In the genomic region with DNA sequence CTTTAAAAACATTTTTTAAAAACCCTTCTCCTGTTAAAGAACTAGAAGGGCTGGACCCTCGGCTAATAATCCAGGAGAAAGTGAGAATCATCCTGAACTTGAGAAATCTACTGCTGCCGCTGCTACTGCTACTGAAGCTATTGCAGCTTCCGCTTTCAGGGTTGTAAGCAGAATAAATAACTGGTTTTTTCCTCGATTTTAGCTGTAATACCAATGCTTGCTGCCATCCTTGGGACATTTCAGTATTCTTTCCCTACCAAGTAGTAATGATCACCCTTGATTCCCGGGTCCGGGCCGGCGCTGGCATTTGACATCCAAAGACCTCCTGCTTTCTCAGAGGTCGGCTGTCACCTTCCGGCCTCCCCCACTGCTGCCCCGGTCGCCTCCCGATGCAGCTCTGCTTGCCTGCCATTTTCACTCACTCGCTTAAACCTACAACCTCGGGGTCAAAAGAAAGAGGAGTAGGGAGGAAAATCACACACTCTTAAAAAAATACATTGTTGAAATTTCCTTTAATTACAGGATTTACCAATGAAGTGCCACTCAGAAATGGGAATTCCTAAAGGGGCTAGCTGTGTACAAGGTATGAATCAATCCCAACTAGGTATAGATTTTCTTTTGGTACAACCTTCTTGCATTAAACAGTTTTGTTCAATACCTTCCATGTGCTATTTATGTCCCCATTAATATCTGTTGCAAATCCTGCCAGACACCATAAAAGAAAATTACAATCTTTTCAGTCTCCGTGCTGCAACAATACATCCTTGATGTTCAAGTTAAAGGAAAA, we compare ENCODE assay signal across 8 cellular contexts. TPM values are rescaled to one million over a fixed set of nuclear protein-coding genes. Genes with fewer than 3 reads are reported as not detected.
DNase-seq lines count a peak whose midpoint lies in the region; ATAC-seq and TF ChIP-seq lines count a peak whose summit lies in the region.

No MANE protein-coding gene starts in this region.

- peaks cover 23 to 57% (median 52%) of the 10 kb centered on the region in 4 donors for H3K4me1 Mint-ChIP-seq in naive thymus-derived CD8-positive, alpha-beta T cell

- H4K20me1 ChIP-seq in MM.1S (ENCODE audit: insufficient read depth, low read length), result no peaks in the 10 kb centered on the region

- 0 out of 2 replicates have a peak, but pooled peaks cover 7% of the 10 kb centered on the region for H3F3A ChIP-seq in MM.1S (ENCODE audit: insufficient read depth, low read length)

- peak overlapping the region in 1 of 10 donors; percentile 79 for H3K27ac Mint-ChIP-seq in naive thymus-derived CD8-positive, alpha-beta T cell

- TF ChIP-seq CTCF in BE2C (IDR thresholded peaks at IDR 0.05; ENCODE audit: low read depth, low read length), result no peak
- no peak for TF ChIP-seq CTCF in MM.1S (IDR thresholded peaks at IDR 0.05; ENCODE audit: low read length)
- no peak for TF ChIP-seq CTCF in colonic mucosa (IDR thresholded peaks at IDR 0.05)

- H3K9ac ChIP-seq in MM.1S (ENCODE audit: low read length), result no peak overlapping the region
- peak overlapping the region in 1 of 2 donors; percentile 64 for H3K9ac ChIP-seq in colonic mucosa (ENCODE audit: low read depth in 2 of 2, low read length in 2 of 2)

- no peak overlapping the region for H2AFZ ChIP-seq in MM.1S (ENCODE audit: low read length)

- peaks cover 55 to 95% (median 75%) of the 10 kb centered on the region in 5 donors for H3K27me3 Mint-ChIP-seq in naive thymus-derived CD8-positive, alpha-beta T cell

- no peak overlapping the region for H3K27ac ChIP-seq in MM.1S (ENCODE audit: low read length)
- no peak overlapping the region for H3K27ac ChIP-seq in colonic mucosa

- H3K4me3 ChIP-seq in BE2C (ENCODE audit: low read depth, low read length), result peak overlapping the region; percentile 80
- H3K4me3 ChIP-seq in MM.1S (ENCODE audit: low read length), result 0 out of 2 replicates have a peak overlapping the region, but pooled peaks have one; percentile 61
- H3K4me3 ChIP-seq in colonic mucosa, result peak overlapping the region; percentile 58

- ATAC-seq in naive thymus-derived CD8-positive, alpha-beta T cell, result no peak
- no peak for ATAC-seq in GM18520 (IDR thresholded peaks at IDR 0.05; ENCODE audit: unreplicated experiment)

- POLR2A ChIA-PET in naive thymus-derived CD8-positive, alpha-beta T cell (lab: Charles Lee), result no interaction called here

- DNase-seq in BE2C (no peak), MM.1S (no peak), colonic mucosa (no peak), NCI-H1694 (lab: John Stamatoyannopoulos, UW) (no peak), SKM-1 treated with dmso at 0.1 percent for 144 hours (lab: John Stamatoyannopoulos, UW; ENCODE audit: unreplicated experiment) (no peak), GM19238 (ENCODE audit: insufficient read length, low spot score) (no peak)
- no peak for DNase-seq in naive thymus-derived CD8-positive, alpha-beta T cell

- H3K79me2 ChIP-seq in MM.1S (ENCODE audit: low read length), result no peaks in the 10 kb centered on the region

- H3K4me2 ChIP-seq in MM.1S (ENCODE audit: low read depth, low read length), result peak overlapping the region; percentile 76; the same call in 1 of the 2 replicates

- peaks cover 0 to 24% (median 12%) of the 10 kb centered on the region in 9 donors for H3K9me3 Mint-ChIP-seq in naive thymus-derived CD8-positive, alpha-beta T cell

- no peaks in the 10 kb centered on the region for H3K9me3 ChIP-seq in BE2C
- no peaks in the 10 kb centered on the region for H3K9me3 ChIP-seq in MM.1S (replicated peaks; ENCODE audit: insufficient read depth, low read length)
- no peaks in the 10 kb centered on the region for H3K9me3 ChIP-seq in colonic mucosa

- peak overlapping the region; percentile 68 to 91 (median 80) for H3K4me3 Mint-ChIP-seq in naive thymus-derived CD8-positive, alpha-beta T cell

- H3K36me3 ChIP-seq in BE2C, result no peaks in the 10 kb centered on the region
- no peaks in the 10 kb centered on the region for H3K36me3 ChIP-seq in MM.1S (replicated peaks; ENCODE audit: insufficient read depth, low read length)
- H3K36me3 ChIP-seq in colonic mucosa, result no peaks in the 10 kb centered on the region

- H3K4me1 ChIP-seq in BE2C (peaks cover 3% of the 10 kb centered on the region; the same call in 1 of the 2 replicates), MM.1S (ENCODE audit: low read length) (peaks cover 5% of the 10 kb centered on the region; the same call in 1 of the 2 replicates), colonic mucosa (no peaks in the 10 kb centered on the region)

- peaks cover 5 to 22% (median 8%) of the 10 kb centered on the region in 3 donors for H3K36me3 Mint-ChIP-seq in naive thymus-derived CD8-positive, alpha-beta T cell

- intact Hi-C loops in colonic mucosa (cut with DNase I), result loop anchor here (5.0 to 10.0 kb wide), 4 partner anchors 102 to 799 kb away; no protein-coding TSS in a partner anchor

- H3K9me2 ChIP-seq in MM.1S (replicated peaks; ENCODE audit: insufficient read depth, low read length), result no peaks in the 10 kb centered on the region

- H3K27me3 ChIP-seq in BE2C, result peaks cover 91% of the 10 kb centered on the region
- peaks cover 74% of the 10 kb centered on the region for H3K27me3 ChIP-seq in MM.1S (replicated peaks; ENCODE audit: insufficient read depth, low read length)
- peaks cover 28% of the 10 kb centered on the region for H3K27me3 ChIP-seq in colonic mucosa

RNA-seq across cellular contexts. Expression of gene MECOM, which starts 0.7 kb away (rescaled TPM):
- 5.1 TPM for polyA plus RNA-seq in BE2C (2012; ENCODE audit: insufficient read depth, insufficient read length, low read depth)
- 10 to 100 TPM; 81.0 to 88.1 TPM for total RNA-seq in colonic mucosa
- total RNA-seq in naive thymus-derived CD8-positive, alpha-beta T cell, result not detected
- polyA plus RNA-seq in naive thymus-derived CD8-positive, alpha-beta T cell, result not detected

Comparison
In these comparisons a context has a peak if more than half of its experiments do, and no peak if none do; other contexts are left out.
1. RNA of gene MECOM, which starts 0.7 kb away (total RNA-seq): 81.0 to 88.1 TPM in colonic mucosa; not detected in naive thymus-derived CD8-positive, alpha-beta T cell; every median in the first group is over 10 times any median in the second.
2. Peak in every context shown above with its lines, with median percentiles within 50 percentile points of each other: H3K4me3 ChIP-seq.